Comparison of ENCODE assay signal across 9 cellular contexts in genomic region chr14:73888460-73888725, GRCh38. TPM values are rescaled to one million over a fixed set of nuclear protein-coding genes. Genes with fewer than 3 reads are reported as not detected.
DNase-seq lines count a peak whose midpoint lies in the region; ATAC-seq and TF ChIP-seq lines count a peak whose summit lies in the region.
"Had no signal": no experiment of that assay in that cellular context is flagged by ENCODE, and none has a peak within 500 bp of the region (broad histone marks: within the 10 kb centered on the region; RNA-seq: fewer than 3 reads in every experiment).

No MANE protein-coding gene starts in this region.

- 34% methylated on average over 3 of the region's 3 CpGs for WGBS in right cardiac atrium
- WGBS in testis, 2 donors = 24 to 25% methylated on average over 3 of the region's 3 CpGs
- 32 to 42% methylated on average over 3 of the region's 3 CpGs for WGBS in aorta, 2 donors

- TF ChIP-seq POLR2A in testis (IDR thresholded peaks at IDR 0.05) = no peak

- H3K36me3 Mint-ChIP-seq in WTC11 = peaks cover 7% of the 10 kb centered on the region

- POLR2A ChIA-PET in WTC11 (lab: Charles Lee) = no interaction called here

- H3K27me3 Mint-ChIP-seq in WTC11 (ENCODE audit: low read depth) = no peaks in the 10 kb centered on the region

- no peaks in the 10 kb centered on the region for H3K9me3 Mint-ChIP-seq in WTC11

- H3K4me3 ChIP-seq in right cardiac atrium (ENCODE audit: low read length) (peak overlapping the region; percentile 88), left ventricle myocardium inferior (no peak overlapping the region), fibroblast of villous mesenchyme (ENCODE audit: low read depth, low read length) (peak overlapping the region; percentile 81), testis (no peak overlapping the region), aorta (ENCODE audit: low read length in 2 of 2) (no peak overlapping the region)

- H3K27ac ChIP-seq in right cardiac atrium (ENCODE audit: low read length) (no peak overlapping the region), left ventricle myocardium inferior (replicated peaks) (no peak overlapping the region), testis (peak overlapping the region; percentile 21 to 93), aorta (ENCODE audit: low read depth in 1 of 2, low read length in 2 of 2) (no peak overlapping the region)

- intact Hi-C loops in right cardiac atrium (cut with DNase I) = no loop called here
- intact Hi-C loops in left ventricle myocardium inferior (cut with micrococcal nuclease) = no loop called here
- intact Hi-C loops in testis (cut with DNase I; ENCODE audit: low total_unique reads) = no loop called here
- intact Hi-C loops in aorta (cut with DNase I) = loop anchor here in 1 of 2 donors (5.0 kb wide), 2 partner anchors 36 to 166 kb away; partner anchors contain the start of gene PTGR2

- DNase-seq in right cardiac atrium (no peak), left ventricle myocardium inferior (no peak), WTC11 (ENCODE audit: low spot score) (no peak), fibroblast of villous mesenchyme (ENCODE audit: low read depth) (peak; percentile 43), testis (no peak), amniotic stem cell (lab: John Stamatoyannopoulos, UW) (no peak), aorta (no peak), occipital lobe (lab: John Stamatoyannopoulos, UW) (no peak)
- DNase-seq: DMS79 treated with DMSO at 0.1 percent for 48 hours had no signal

- peaks cover 20% of the 10 kb centered on the region for H3K4me1 Mint-ChIP-seq in WTC11

- no peaks in the 10 kb centered on the region for H3K9me3 ChIP-seq in right cardiac atrium (ENCODE audit: control insufficient read depth, low read length)
- no peaks in the 10 kb centered on the region for H3K9me3 ChIP-seq in left ventricle myocardium inferior (replicated peaks)
- H3K9me3 ChIP-seq in testis = no peaks in the 10 kb centered on the region
- H3K9me3 ChIP-seq in aorta (ENCODE audit: control insufficient read depth, low read length) = no peaks in the 10 kb centered on the region

- H3K36me3 ChIP-seq in left ventricle myocardium inferior = peaks cover 12% of the 10 kb centered on the region
- no peaks in the 10 kb centered on the region for H3K36me3 ChIP-seq in testis (ENCODE audit: low read depth, missing control alignments)
- H3K36me3 ChIP-seq in aorta (ENCODE audit: control insufficient read depth in 1 of 2, insufficient read depth in 2 of 2, low read length in 1 of 2) = no peaks in the 10 kb centered on the region

- TF ChIP-seq CTCF in left ventricle myocardium inferior (IDR thresholded peaks at IDR 0.05; ENCODE audit: borderline replicate concordance) (no peak), WTC11 (IDR thresholded peaks at IDR 0.05) (no peak), fibroblast of villous mesenchyme (IDR thresholded peaks at IDR 0.05; ENCODE audit: insufficient read depth, low read depth, low read length) (no peak), testis (IDR thresholded peaks at IDR 0.05) (no peak)

- CTCF ChIA-PET in WTC11 (lab: Charles Lee) = interaction anchor here (0.8 kb wide), 1 partner anchor 61 kb away, joined by 3 read pairs; the partner anchor contains the start of genes COQ6 and FAM161B

- H3K4me1 ChIP-seq in right cardiac atrium (ENCODE audit: control insufficient read depth, insufficient read depth, low read length) (peaks cover 2% of the 10 kb centered on the region), left ventricle myocardium inferior (peaks cover 44% of the 10 kb centered on the region), testis (peaks cover 19% of the 10 kb centered on the region), aorta (ENCODE audit: control insufficient read depth in 1 of 2, insufficient read depth in 2 of 2, low read length in 2 of 2) (peaks cover 0 to 4% of the 10 kb centered on the region in 2 donors)

- peak overlapping the region; percentile 88 for H3K4me3 Mint-ChIP-seq in WTC11

- ATAC-seq in right cardiac atrium = no peak
- ATAC-seq in WTC11 = no peak
- ATAC-seq in aorta (ENCODE audit: low FRiP score) = no peak

- no peak overlapping the region; the same call in 1 of the 2 replicates for H3K27ac Mint-ChIP-seq in WTC11

- H3K27me3 ChIP-seq in right cardiac atrium (ENCODE audit: control insufficient read depth, insufficient read depth) (no peaks in the 10 kb centered on the region), left ventricle myocardium inferior (ENCODE audit: low read depth) (no peaks in the 10 kb centered on the region), testis (no peaks in the 10 kb centered on the region), aorta (ENCODE audit: control insufficient read depth in 1 of 2, insufficient read depth in 2 of 2, low read length in 1 of 2) (no peaks in the 10 kb centered on the region)

TF ChIP-seq in WTC11, 78 proteins besides CTCF, POLR2A, EP300 and RAD21:
- TF ChIP-seq AR (CRISPR knock-in tag; IDR thresholded peaks at IDR 0.05) = no peak

RNA-seq across cellular contexts. Expression of gene ZNF410, which starts 1.7 kb away (rescaled TPM):
- 10 to 100 TPM; 16.3 to 30.4 (median 20.1) TPM for total RNA-seq in right cardiac atrium
- 12.1 TPM for polyA plus RNA-seq in right cardiac atrium
- 16.5 TPM for total RNA-seq in left ventricle myocardium inferior
- 19.3 to 21.0 TPM (median 20.5 TPM) in 3 replicates for total RNA-seq in WTC11 (2021)
- total RNA-seq in fibroblast of villous mesenchyme = 80.5 and 102 TPM in 2 replicates
- total RNA-seq in testis = 10 to 100 TPM; 85.3 to 92.9 TPM
- polyA plus RNA-seq in testis (ENCODE audit: insufficient read depth, low read depth, low replicate concordance) = 117 TPM
- total RNA-seq in aorta = 10 to 100 TPM; 42.9 to 45.7 TPM
- 10 to 100 TPM; 30.1 to 30.4 TPM for polyA plus RNA-seq in aorta
- 67.7 TPM for total RNA-seq in occipital lobe

RNA-seq across cellular contexts. Expression of gene PTGR2, which starts 36.8 kb away (rescaled TPM):
- total RNA-seq in right cardiac atrium (10 to 100 TPM; 31.3 to 38.3 (median 32.1) TPM), left ventricle myocardium inferior (37.4 TPM), WTC11 (2021) (20.7 to 23.6 TPM (median 22.1 TPM) in 3 replicates), fibroblast of villous mesenchyme (4.8 and 5.6 TPM in 2 replicates), testis (10 to 100 TPM; 19.1 to 19.4 TPM), aorta (1 to 10 TPM; 5.1 to 8.7 TPM), occipital lobe (8.3 TPM)
- polyA plus RNA-seq in right cardiac atrium (33.3 TPM), testis (ENCODE audit: insufficient read depth, low read depth, low replicate concordance) (11.8 TPM), aorta (1 to 10 TPM; 3.3 to 5.8 TPM)

Comparison
In these comparisons a context has a peak if more than half of its experiments do, and no peak if none do; other contexts are left out.
1. H3K4me3 ChIP-seq: peak in right cardiac atrium (single experiment) and fibroblast of villous mesenchyme (single experiment); none in left ventricle myocardium inferior (single experiment), testis (0 of 2) and aorta (0 of 2).
2. H3K27ac ChIP-seq: peak in testis (2 of 2); none in right cardiac atrium (single experiment), left ventricle myocardium inferior (single experiment) and aorta (0 of 2).